Comparison of ENCODE assay signal across 22 cellular contexts in genomic region chr10:123648595-123648994, GRCh38. TPM values are rescaled to one million over a fixed set of nuclear protein-coding genes. Genes with fewer than 3 reads are reported as not detected.
DNase-seq lines count a peak whose midpoint lies in the region; ATAC-seq and TF ChIP-seq lines count a peak whose summit lies in the region.
"Had no signal": no experiment of that assay in that cellular context is flagged by ENCODE, and none has a peak within 500 bp of the region (broad histone marks: within the 10 kb centered on the region; RNA-seq: fewer than 3 reads in every experiment).

No MANE protein-coding gene starts in this region.

- RAD21 ChIA-PET in HCT116 (lab: Charles Lee; ENCODE audit: low non-redundant PET in 1 of 2, low total read pairs in 2 of 2, uncharacterized antibody in 2 of 2, unreplicated experiment in 2 of 2) = no interaction called here

- no peak overlapping the region for H2AFZ ChIP-seq in HCT116 (ENCODE audit: low read depth, low read length, poor library complexity, severe bottlenecking)

- H3K4me1 ChIP-seq in HCT116 (ENCODE audit: control insufficient read depth in 1 of 2, insufficient read depth in 2 of 2, low read length in 2 of 2) (no peaks in the 10 kb centered on the region), esophagus muscularis mucosa (no peaks in the 10 kb centered on the region), vagina (no peaks in the 10 kb centered on the region), gastrocnemius medialis (no peaks in the 10 kb centered on the region)
- H3K4me1 ChIP-seq: BLaER1 had no signal

- in situ Hi-C loops in gastrocnemius medialis (cut with MboI; ENCODE audit: low sequenced_read_pairs in 4 of 4) = no loop called here

- no peak overlapping the region for H3K27ac Mint-ChIP-seq in stimulated activated effector memory CD8-positive, alpha-beta T cell treated with anti-CD3 and anti-CD28 coated beads, Interleukin-12 subunit alpha, Interleukin-12 subunit beta, amount 100 ng/mL, for 72 hours
- H3K27ac Mint-ChIP-seq: CD4-positive, CD25-positive, alpha-beta regulatory T cell had no signal

- POLR2A ChIA-PET in HCT116 (lab: Charles Lee) = no interaction called here

- H3K27me3 ChIP-seq in HCT116 (ENCODE audit: insufficient read depth, low read length) (peaks cover 79% of the 10 kb centered on the region), esophagus muscularis mucosa (peaks cover 0 to 39% (median 0%) of the 10 kb centered on the region in 4 donors), vagina (no peaks in the 10 kb centered on the region), gastrocnemius medialis (peaks cover 0 to 6% (median 0%) of the 10 kb centered on the region in 3 donors)
- H3K27me3 ChIP-seq: BLaER1 had no signal

- H3K4me3 Mint-ChIP-seq in stimulated activated effector memory CD8-positive, alpha-beta T cell treated with anti-CD3 and anti-CD28 coated beads, Interleukin-12 subunit alpha, Interleukin-12 subunit beta, amount 100 ng/mL, for 72 hours = no peak overlapping the region
- H3K4me3 Mint-ChIP-seq: CD4-positive, CD25-positive, alpha-beta regulatory T cell had no signal

- no peaks in the 10 kb centered on the region for H3K36me3 Mint-ChIP-seq in stimulated activated effector memory CD8-positive, alpha-beta T cell treated with anti-CD3 and anti-CD28 coated beads, Interleukin-12 subunit alpha, Interleukin-12 subunit beta, amount 100 ng/mL, for 72 hours
- H3K36me3 Mint-ChIP-seq: CD4-positive, CD25-positive, alpha-beta regulatory T cell had no signal

- H3K27ac ChIP-seq in HCT116 (ENCODE audit: low read depth, low read length) (no peak overlapping the region), esophagus muscularis mucosa (replicated peaks in 1 of 4) (no peak overlapping the region), vagina (no peak overlapping the region), gastrocnemius medialis (no peak overlapping the region)
- H3K27ac ChIP-seq: BLaER1 had no signal

- H3K9me3 ChIP-seq in HCT116 (ENCODE audit: control insufficient read depth in 1 of 2, insufficient read depth in 1 of 2, low read depth in 1 of 2, low read length in 2 of 2) = no peaks in the 10 kb centered on the region
- H3K9me3 ChIP-seq in esophagus muscularis mucosa = no peaks in the 10 kb centered on the region
- H3K9me3 ChIP-seq in vagina = no peaks in the 10 kb centered on the region
- H3K9me3 ChIP-seq in gastrocnemius medialis = no peaks in the 10 kb centered on the region
- H3K9me3 ChIP-seq: BLaER1, SK-N-SH had no signal

- TF ChIP-seq POLR2A in HCT116 (IDR thresholded peaks at IDR 0.05; ENCODE audit: borderline replicate concordance, extremely low read depth, insufficient read depth, insufficient read length) = no peak
- TF ChIP-seq POLR2A in esophagus muscularis mucosa (IDR thresholded peaks at IDR 0.05; ENCODE audit: low read depth) = no peak
- no peak for TF ChIP-seq POLR2A in vagina (IDR thresholded peaks at IDR 0.05)
- no peak for TF ChIP-seq POLR2A in gastrocnemius medialis (IDR thresholded peaks at IDR 0.05)

- DNase-seq in HCT116 (ENCODE audit: low read depth, low spot score) (no peak), esophagus muscularis mucosa (ENCODE audit: extremely low spot score) (peak; percentile 92), vagina (ENCODE audit: extremely low spot score in 2 of 2) (peak; percentile 52 to 72), NCI-H1694 treated with DMSO at 0.1 percent for 48 hours (lab: John Stamatoyannopoulos, UW) (no peak), gastrocnemius medialis (no peak)
- DNase-seq in stimulated activated effector memory CD8-positive, alpha-beta T cell treated with anti-CD3 and anti-CD28 coated beads, Interleukin-12 subunit alpha, Interleukin-12 subunit beta, amount 100 ng/mL, for 72 hours (ENCODE audit: low spot score in 2 of 2) = no peak
- DNase-seq in activated naive CD4-positive, alpha-beta T cell treated with Interleukin-2 at 50 U/mL for 16 hours = no peak
- DNase-seq: CD4-positive, CD25-positive, alpha-beta regulatory T cell; Kasumi-1; NCI-H1092 treated with DMSO at 0.1 percent for 48 hours; NCI-H1436; NCI-H187 treated with DMSO at 0.1 percent for 48 hours; NCI-H2107; NCI-H774; PC-3; SK-N-SH had no signal

- TF ChIP-seq EP300 in esophagus muscularis mucosa (IDR thresholded peaks at IDR 0.05) = no peak

- no peak overlapping the region for H3K4me3 ChIP-seq in HCT116 (replicated peaks in 1 of 2; ENCODE audit: low read depth in 1 of 2, low read length in 2 of 2)
- H3K4me3 ChIP-seq in esophagus muscularis mucosa = no peak overlapping the region
- H3K4me3 ChIP-seq in vagina = no peak overlapping the region
- H3K4me3 ChIP-seq in gastrocnemius medialis = no peak overlapping the region
- H3K4me3 ChIP-seq: BLaER1, K562 had no signal

- H3K36me3 ChIP-seq in HCT116 (ENCODE audit: control insufficient read depth in 1 of 2, insufficient read depth in 2 of 2, low read length in 2 of 2) (no peaks in the 10 kb centered on the region), esophagus muscularis mucosa (no peaks in the 10 kb centered on the region), vagina (no peaks in the 10 kb centered on the region), gastrocnemius medialis (no peaks in the 10 kb centered on the region)
- H3K36me3 ChIP-seq: BLaER1 had no signal

- no TSS peak for BruUV-seq in HCT116 (replicated peaks; lab: Mats Ljungman, UMichigan)

- 45% methylated on average over 2 of the region's 2 CpGs for WGBS in esophagus muscularis mucosa

- no peaks in the 10 kb centered on the region for H3K4me1 Mint-ChIP-seq in stimulated activated effector memory CD8-positive, alpha-beta T cell treated with anti-CD3 and anti-CD28 coated beads, Interleukin-12 subunit alpha, Interleukin-12 subunit beta, amount 100 ng/mL, for 72 hours
- H3K4me1 Mint-ChIP-seq: CD4-positive, CD25-positive, alpha-beta regulatory T cell had no signal

- no peak for TF ChIP-seq CTCF in HCT116 (IDR thresholded peaks at IDR 0.05 in 2 of 3, conservative IDR thresholded peaks at IDR 0.05 in 1 of 3; ENCODE audit: borderline replicate concordance in 1 of 3, insufficient read depth in 1 of 3, low read depth in 2 of 3, low read length in 2 of 3)
- no peak for TF ChIP-seq CTCF in esophagus muscularis mucosa (IDR thresholded peaks at IDR 0.05)
- no peak for TF ChIP-seq CTCF in vagina (IDR thresholded peaks at IDR 0.05)
- no peak for TF ChIP-seq CTCF in gastrocnemius medialis (IDR thresholded peaks at IDR 0.05 in 4 of 5, conservative IDR thresholded peaks at IDR 0.05 in 1 of 5)

- no peaks in the 10 kb centered on the region for H3K79me2 ChIP-seq in HCT116 (ENCODE audit: insufficient read depth, low read length)

- ATAC-seq in HCT116 (peak; percentile 39), gastrocnemius medialis (no peak)
- peak; percentile 20 for ATAC-seq in stimulated activated effector memory CD8-positive, alpha-beta T cell treated with anti-CD3 and anti-CD28 coated beads, Interleukin-12 subunit alpha, Interleukin-12 subunit beta, amount 100 ng/mL, for 72 hours
- ATAC-seq: K562, PC-3 had no signal

- intact Hi-C loops in HCT116 (cut with micrococcal nuclease) = loop anchor here (10.0 kb wide), 1 partner anchor 316 kb away; no protein-coding TSS in a partner anchor
- intact Hi-C loops in esophagus muscularis mucosa (cut with DNase I) = no loop called here
- intact Hi-C loops in vagina (cut with DNase I) = no loop called here
- intact Hi-C loops in gastrocnemius medialis (cut with DNase I; ENCODE audit: low total_unique reads) = no loop called here

- H4K20me1 ChIP-seq in HCT116 (ENCODE audit: insufficient read depth) = no peaks in the 10 kb centered on the region
- H4K20me1 ChIP-seq: BLaER1 had no signal

- no peak for TF ChIP-seq RAD21 in HCT116 (IDR thresholded peaks at IDR 0.05; ENCODE audit: low read depth)

- no peak overlapping the region for H3K9ac ChIP-seq in HCT116 (ENCODE audit: low read length)
- H3K9ac ChIP-seq: BLaER1, SK-N-SH had no signal

- H3K9me2 ChIP-seq in HCT116 (ENCODE audit: insufficient read depth) = no peaks in the 10 kb centered on the region
- H3K9me2 ChIP-seq: SK-N-SH had no signal

- CTCF ChIA-PET in HCT116 (lab: Charles Lee) = no interaction called here

- no peaks in the 10 kb centered on the region for H3K9me3 Mint-ChIP-seq in stimulated activated effector memory CD8-positive, alpha-beta T cell treated with anti-CD3 and anti-CD28 coated beads, Interleukin-12 subunit alpha, Interleukin-12 subunit beta, amount 100 ng/mL, for 72 hours
- H3K9me3 Mint-ChIP-seq: CD4-positive, CD25-positive, alpha-beta regulatory T cell had no signal

- no peak overlapping the region for H3K4me2 ChIP-seq in HCT116 (ENCODE audit: low read length)
- H3K4me2 ChIP-seq: BLaER1, SK-N-SH had no signal

TF ChIP-seq in HCT116, 20 proteins besides CTCF, POLR2A, EP300 and RAD21:
- TF ChIP-seq ZBTB33 (IDR thresholded peaks at IDR 0.05; ENCODE audit: extremely low read depth, insufficient replicate concordance, low read length) (no peak), EGR1 (IDR thresholded peaks at IDR 0.05; ENCODE audit: low read depth) (no peak)

RNA-seq across cellular contexts. Expression of gene GPR26, which starts 17.6 kb away (rescaled TPM):
- total RNA-seq in HCT116 (2021; ENCODE audit: unreplicated experiment) = not detected
- not detected in 2 replicates for polyA plus RNA-seq in HCT116 (2012)
- not detected for total RNA-seq in esophagus muscularis mucosa
- not detected for total RNA-seq in vagina
- not detected for total RNA-seq in gastrocnemius medialis
- total RNA-seq: CD4-positive, CD25-positive, alpha-beta regulatory T cell; H4; HT1080; K562; M059J; PC-3 had no signal
- polyA plus RNA-seq: AG04450; CD4-positive, CD25-positive, alpha-beta regulatory T cell; K562; SK-N-SH had no signal

Comparison
In these comparisons a context has a peak if more than half of its experiments do, and no peak if none do; other contexts are left out.
1. ATAC-seq: peak in HCT116 (single experiment) and stimulated activated effector memory CD8-positive, alpha-beta T cell treated with anti-CD3 and anti-CD28 coated beads, Interleukin-12 subunit alpha, Interleukin-12 subunit beta, amount 100 ng/mL, for 72 hours (single experiment); none in gastrocnemius medialis (0 of 2).
2. DNase-seq: peak in esophagus muscularis mucosa (single experiment) and vagina (2 of 2); none in HCT116 (single experiment), stimulated activated effector memory CD8-positive, alpha-beta T cell treated with anti-CD3 and anti-CD28 coated beads, Interleukin-12 subunit alpha, Interleukin-12 subunit beta, amount 100 ng/mL, for 72 hours (0 of 2), activated naive CD4-positive, alpha-beta T cell treated with Interleukin-2 at 50 U/mL for 16 hours (single experiment), NCI-H1694 treated with DMSO at 0.1 percent for 48 hours (single experiment) and gastrocnemius medialis (0 of 2).